8 cellular contexts compared by ENCODE assay signal in the genomic region with DNA sequence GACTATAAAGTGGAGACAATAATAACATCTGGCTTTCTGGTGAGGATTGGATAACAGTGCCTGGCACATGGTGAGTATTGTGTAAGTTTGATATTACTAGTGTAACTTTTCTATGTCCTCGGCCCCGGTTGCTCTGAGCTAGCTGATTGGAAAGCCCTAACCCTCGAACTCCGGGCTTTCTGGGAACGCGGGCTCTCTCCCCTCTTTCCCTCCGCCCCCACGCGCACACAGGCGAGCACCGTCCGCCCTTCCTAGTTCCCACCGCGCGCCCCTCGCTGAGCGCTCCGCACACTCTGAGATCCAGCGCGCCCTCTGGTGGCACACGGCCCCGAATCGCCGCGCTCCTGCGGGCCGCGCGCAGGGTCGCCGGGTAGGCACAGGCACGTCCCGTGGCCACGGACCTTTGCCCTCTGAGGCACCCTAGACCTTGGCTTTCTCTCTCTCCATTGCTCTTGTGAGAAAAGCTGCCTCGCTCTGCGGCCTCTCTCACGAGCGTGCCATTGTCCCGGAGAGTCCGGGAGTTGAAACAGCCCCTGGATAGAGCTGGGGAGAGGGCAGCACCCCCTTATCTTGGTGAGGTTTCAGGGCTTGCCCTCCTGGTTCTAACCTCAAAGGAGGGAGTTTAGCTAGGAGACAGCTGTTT. TPM values are rescaled to one million over a fixed set of nuclear protein-coding genes. Genes with fewer than 3 reads are reported as not detected.
DNase-seq lines count a peak whose midpoint lies in the region; ATAC-seq, FAIRE-seq and TF ChIP-seq lines count a peak whose summit lies in the region.

No MANE protein-coding gene starts in this region.

- 10% methylated on average over 40 of the region's 40 CpGs; no CpG with 5 or more reads in 1 of the 2 experiments for WGBS in endodermal cell (ENCODE audit: insufficient coverage in 1 of 2, insufficient read length in 1 of 2), 2 experiments

- FAIRE-seq in GM19239 (lab: Jason Lieb, UNC): no peak

- no peak overlapping the region for H3K9ac ChIP-seq in endodermal cell (ENCODE audit: extremely low read depth, low read length, poor library complexity, severe bottlenecking)
- no peak overlapping the region for H3K9ac ChIP-seq in muscle layer of colon (ENCODE audit: low read length)

- H3K9me3 Mint-ChIP-seq in activated CD4-positive, alpha-beta memory T cell treated with anti-CD3 and anti-CD28 coated beads, Interleukin-2, amount 10 ng/mL, durations not matched to agents 7 days and 5 days: no peaks in the 10 kb centered on the region
- H3K9me3 Mint-ChIP-seq in endodermal cell: no peaks in the 10 kb centered on the region

- POLR2A ChIA-PET in activated CD4-positive, alpha-beta memory T cell treated with anti-CD3 and anti-CD28 coated beads, Interleukin-2, amount 10 ng/mL, durations not matched to agents 7 days and 5 days (lab: Charles Lee): no interaction called here

- H3K4me3 Mint-ChIP-seq in activated CD4-positive, alpha-beta memory T cell treated with anti-CD3 and anti-CD28 coated beads, Interleukin-2, amount 10 ng/mL, durations not matched to agents 7 days and 5 days: no peak overlapping the region
- H3K4me3 Mint-ChIP-seq in endodermal cell: peak overlapping the region; percentile 36

- H3K27me3 ChIP-seq in endodermal cell (ENCODE audit: control insufficient read depth, insufficient read depth, low read length, poor library complexity, severe bottlenecking) (peaks cover 33% of the 10 kb centered on the region), muscle layer of colon (ENCODE audit: control insufficient read depth in 1 of 2, insufficient read depth in 2 of 2, low read length in 2 of 2) (no peaks in the 10 kb centered on the region)

- H3K36me3 ChIP-seq in endodermal cell (ENCODE audit: control insufficient read depth, insufficient read depth, low read length) (no peaks in the 10 kb centered on the region), muscle layer of colon (ENCODE audit: insufficient read depth, low read length) (no peaks in the 10 kb centered on the region)

- H3K27me3 Mint-ChIP-seq in activated CD4-positive, alpha-beta memory T cell treated with anti-CD3 and anti-CD28 coated beads, Interleukin-2, amount 10 ng/mL, durations not matched to agents 7 days and 5 days: peaks cover 16% of the 10 kb centered on the region
- H3K27me3 Mint-ChIP-seq in endodermal cell (ENCODE audit: insufficient read depth): peaks cover 63% of the 10 kb centered on the region

- H3K36me3 Mint-ChIP-seq in activated CD4-positive, alpha-beta memory T cell treated with anti-CD3 and anti-CD28 coated beads, Interleukin-2, amount 10 ng/mL, durations not matched to agents 7 days and 5 days (ENCODE audit: low read depth): no peaks in the 10 kb centered on the region
- no peaks in the 10 kb centered on the region for H3K36me3 Mint-ChIP-seq in endodermal cell (ENCODE audit: low read depth)

- H3K27ac Mint-ChIP-seq in activated CD4-positive, alpha-beta memory T cell treated with anti-CD3 and anti-CD28 coated beads, Interleukin-2, amount 10 ng/mL, durations not matched to agents 7 days and 5 days: no peak overlapping the region
- H3K27ac Mint-ChIP-seq in endodermal cell: no peak overlapping the region

- H3K9me3 ChIP-seq in endodermal cell (ENCODE audit: control insufficient read depth, low read length) (no peaks in the 10 kb centered on the region), muscle layer of colon (ENCODE audit: low read length) (no peaks in the 10 kb centered on the region)

- H3K27ac ChIP-seq in endodermal cell (ENCODE audit: low read depth, low read length) (no peak overlapping the region), muscle layer of colon (ENCODE audit: low read depth, low read length) (no peak overlapping the region)

- DNase-seq in AG08396 (ENCODE audit: low spot score): peak; percentile 70
- peak; percentile 67 for DNase-seq in GM19239 (ENCODE audit: insufficient read length, low spot score)
- peak; percentile 31 for DNase-seq in NCI-H345 treated with DMSO at 0.1 percent for 48 hours (lab: John Stamatoyannopoulos, UW; ENCODE audit: unreplicated experiment)
- peak; percentile 46 for DNase-seq in activated CD4-positive, alpha-beta memory T cell treated with anti-CD3 and anti-CD28 coated beads, Interleukin-2, amount 10 ng/mL, durations not matched to agents 7 days and 5 days
- peak; percentile 95 for DNase-seq in endodermal cell
- peak; percentile 77 for DNase-seq in stimulated activated naive CD8-positive, alpha-beta T cell treated with anti-CD3 and anti-CD28 coated beads, Interleukin-15, Interleukin-2, amounts not matched to agents 100 U/mL and 50 U/mL, for 24 hours

- peak; percentile 53 for ATAC-seq in stimulated activated naive CD8-positive, alpha-beta T cell treated with anti-CD3 and anti-CD28 coated beads, Interleukin-15, Interleukin-2, amounts not matched to agents 100 U/mL and 50 U/mL, for 24 hours
- ATAC-seq in GM19455 (IDR thresholded peaks at IDR 0.05; ENCODE audit: unreplicated experiment): no peak

- CTCF ChIA-PET in activated CD4-positive, alpha-beta memory T cell treated with anti-CD3 and anti-CD28 coated beads, Interleukin-2, amount 10 ng/mL, durations not matched to agents 7 days and 5 days (lab: Charles Lee): interaction anchor here (0.6 to 6.6 kb wide), 12 partner anchors 15 to 644 kb away, joined by 3 to 95 read pairs (median 4); no protein-coding TSS in a partner anchor

- H3K4me3 ChIP-seq in endodermal cell (ENCODE audit: low read length) (no peak overlapping the region), muscle layer of colon (ENCODE audit: low read depth in 1 of 2, low read length in 2 of 2) (peak overlapping the region; percentile 2 to 35)

- H3K4me1 Mint-ChIP-seq in activated CD4-positive, alpha-beta memory T cell treated with anti-CD3 and anti-CD28 coated beads, Interleukin-2, amount 10 ng/mL, durations not matched to agents 7 days and 5 days: peaks cover 4% of the 10 kb centered on the region
- peaks cover 9% of the 10 kb centered on the region for H3K4me1 Mint-ChIP-seq in endodermal cell

- TF ChIP-seq CTCF in endodermal cell (conservative IDR thresholded peaks at IDR 0.05): peak; percentile 98

- H3K4me1 ChIP-seq in endodermal cell (ENCODE audit: control insufficient read depth, insufficient read depth, low read length): no peaks in the 10 kb centered on the region
- no peaks in the 10 kb centered on the region for H3K4me1 ChIP-seq in muscle layer of colon (ENCODE audit: insufficient read depth, low read length)

RNA-seq across cellular contexts. Expression of a gene that starts 23.2 kb away (rescaled TPM):
- under 1 TPM; 0.05 to 0.10 TPM for total RNA-seq in activated CD4-positive, alpha-beta memory T cell treated with anti-CD3 and anti-CD28 coated beads, Interleukin-2, amount 10 ng/mL, durations not matched to agents 7 days and 5 days
- total RNA-seq in endodermal cell: 1 to 10 TPM; 1.1 to 1.2 TPM
- polyA plus RNA-seq in endodermal cell (2013, experiment 1 of 2): 1.0 TPM
- 0.79 TPM for polyA plus RNA-seq in endodermal cell (2013, experiment 2 of 2)

Comparison
In these comparisons a context has a peak if more than half of its experiments do, and no peak if none do; other contexts are left out.
1. DNase-seq: peak in every context shown above with its lines; median percentile 95 in endodermal cell; 77 in stimulated activated naive CD8-positive, alpha-beta T cell treated with anti-CD3 and anti-CD28 coated beads, Interleukin-15, Interleukin-2, amounts not matched to agents 100 U/mL and 50 U/mL, for 24 hours; 70 in AG08396; 67 in GM19239; 46 in activated CD4-positive, alpha-beta memory T cell treated with anti-CD3 and anti-CD28 coated beads, Interleukin-2, amount 10 ng/mL, durations not matched to agents 7 days and 5 days; 31 in NCI-H345 treated with DMSO at 0.1 percent for 48 hours.